Comparison of ENCODE assay signal across 1 cellular context in the genomic region with DNA sequence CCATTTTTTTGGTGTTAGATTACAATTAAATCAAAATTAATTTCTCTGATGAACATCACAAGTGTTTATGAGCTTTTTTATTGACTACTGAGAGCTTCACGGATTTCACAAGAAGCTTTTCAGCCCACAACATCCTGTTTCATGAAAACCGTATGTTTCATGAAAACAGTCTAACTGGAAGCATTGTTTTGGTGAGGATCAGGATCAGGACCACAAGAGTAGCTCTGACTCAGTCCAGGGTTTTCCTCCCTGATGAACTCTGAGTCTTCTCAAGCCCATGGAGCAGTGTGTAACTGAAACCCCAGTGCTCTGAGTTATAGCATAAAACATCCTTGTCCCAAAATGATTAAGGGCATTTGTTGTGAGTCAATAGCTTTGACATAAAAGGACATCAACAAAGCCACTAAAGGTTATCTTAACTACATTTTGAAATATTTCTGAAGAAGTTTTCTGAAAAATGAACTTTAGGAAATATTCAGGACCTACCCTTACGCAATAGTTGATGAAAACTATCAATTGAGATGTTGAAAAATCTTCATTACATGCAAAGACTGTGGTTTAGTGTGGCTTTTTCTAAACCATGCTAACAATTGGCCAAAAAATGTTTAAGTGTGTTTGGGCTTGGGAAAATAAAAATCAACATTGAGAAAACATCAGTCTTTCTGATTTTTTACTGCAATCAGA.
TF ChIP-seq lines count a peak whose summit lies in the region.

No MANE protein-coding gene starts in this region.

TF ChIP-seq in HepG2, 621 proteins besides CTCF, POLR2A, EP300 and RAD21:
- TF ChIP-seq ZNF20 (CRISPR knock-in tag; IDR thresholded peaks at IDR 0.05) (no peak), CEBPB (IDR thresholded peaks at IDR 0.05; ENCODE audit: borderline replicate concordance, low read depth, low read length) (peak; percentile 68), PHB2 (IDR thresholded peaks at IDR 0.05; ENCODE audit: partially characterized antibody) (no peak)
